Comparison of ENCODE assay signal across 8 cellular contexts in genomic region chr19:6108721-6109633, GRCh38. TPM values are rescaled to one million over a fixed set of nuclear protein-coding genes. Genes with fewer than 3 reads are reported as not detected.
DNase-seq lines count a peak whose midpoint lies in the region; ATAC-seq and TF ChIP-seq lines count a peak whose summit lies in the region.

No MANE protein-coding gene starts in this region.

- TF ChIP-seq CTCF in A673 (conservative IDR thresholded peaks at IDR 0.05; ENCODE audit: low read depth, low read length) = no peak
- no peak for TF ChIP-seq CTCF in HFF-Myc (IDR thresholded peaks at IDR 0.05; ENCODE audit: low read depth, low read length, missing control alignments)
- no peak for TF ChIP-seq CTCF in breast epithelium (IDR thresholded peaks at IDR 0.05)
- TF ChIP-seq CTCF in spleen (IDR thresholded peaks at IDR 0.05 in 8 of 11, conservative IDR thresholded peaks at IDR 0.05 in 3 of 11) = no peak

- CTCF ChIA-PET in A673 (lab: Charles Lee) = no interaction called here

- POLR2A ChIA-PET in A673 (lab: Charles Lee; ENCODE audit: low non-redundant PET) = no interaction called here

- intact Hi-C loops in A673 (cut with micrococcal nuclease; ENCODE audit: unreplicated experiment) (no loop called here), breast epithelium (cut with DNase I; ENCODE audit: low total_unique reads) (no loop called here), spleen (cut with DNase I; ENCODE audit: low total_unique reads) (no loop called here)

- DNase-seq in A673 (ENCODE audit: low spot score) (peak; percentile 58), HFF-Myc (ENCODE audit: extremely low read depth, low read depth) (no peak), breast epithelium (ENCODE audit: low spot score in 2 of 2) (peak; percentile 60 to 68), immature natural killer cell (peak; percentile 56 to 62 (median 57)), spleen (peak; percentile 81), NCI-H1436 treated with DMSO at 0.1 percent for 48 hours (lab: John Stamatoyannopoulos, UW) (no peak)
- DNase-seq in T-helper 2 cell treated with Interferon-gamma antibody and Interleukin-4, amounts not matched to agents 5 μg/mL and 100 μg/mL, for 36 hours (ENCODE audit: low spot score) = peak; percentile 61

- H3K27me3 ChIP-seq in A673 (replicated peaks; ENCODE audit: insufficient read depth, low read depth, low read length, poor library complexity) (no peaks in the 10 kb centered on the region), breast epithelium (no peaks in the 10 kb centered on the region), spleen (replicated peaks in 1 of 7) (peaks cover 0 to 30% (median 8%) of the 10 kb centered on the region in 7 donors)

- H3K4me3 ChIP-seq in A673 (ENCODE audit: low read depth, low read length, poor library complexity, severe bottlenecking) (peak overlapping the region; percentile 68), HFF-Myc (replicated peaks; ENCODE audit: low read depth, low read length) (peak overlapping the region; percentile 62), breast epithelium (peak overlapping the region; percentile 78), spleen (peak overlapping the region; percentile 29 to 89 (median 68))

- no peak for TF ChIP-seq POLR2A in breast epithelium (IDR thresholded peaks at IDR 0.05)
- TF ChIP-seq POLR2A in spleen (IDR thresholded peaks at IDR 0.05) = peak in 1 of 3 donors; percentile 9

- TSS peak; percentile 21 for BruUV-seq in A673 (replicated peaks; lab: Mats Ljungman, UMichigan)

- H3K9me3 ChIP-seq in A673 (ENCODE audit: low read depth, low read length, poor library complexity, severe bottlenecking) (no peaks in the 10 kb centered on the region), breast epithelium (no peaks in the 10 kb centered on the region), spleen (no peaks in the 10 kb centered on the region)

- H3K4me3 Mint-ChIP-seq in T-helper 2 cell treated with Interferon-gamma antibody and Interleukin-4, amounts not matched to agents 5 μg/mL and 100 μg/mL, for 36 hours = peak overlapping the region; percentile 84
- H3K4me3 Mint-ChIP-seq in immature natural killer cell = peak overlapping the region; percentile 76 to 95 (median 91)

- H3K4me1 ChIP-seq in A673 (ENCODE audit: insufficient read depth, low read length, poor library complexity, severe bottlenecking) (peaks cover 5% of the 10 kb centered on the region), breast epithelium (peaks cover 0 to 9% of the 10 kb centered on the region in 2 donors), spleen (peaks cover 10 to 46% (median 22%) of the 10 kb centered on the region in 6 donors)

- 1 to 3% (median 1%) methylated on average over 47 of the region's 47 CpGs for WGBS in spleen, 5 donors

- H3K9me3 Mint-ChIP-seq in T-helper 2 cell treated with Interferon-gamma antibody and Interleukin-4, amounts not matched to agents 5 μg/mL and 100 μg/mL, for 36 hours = no peaks in the 10 kb centered on the region
- H3K9me3 Mint-ChIP-seq in immature natural killer cell = peaks cover 0 to 4% (median 0%) of the 10 kb centered on the region in 6 donors

- peaks cover 18% of the 10 kb centered on the region for H3K27me3 Mint-ChIP-seq in T-helper 2 cell treated with Interferon-gamma antibody and Interleukin-4, amounts not matched to agents 5 μg/mL and 100 μg/mL, for 36 hours (ENCODE audit: low read depth)
- H3K27me3 Mint-ChIP-seq in immature natural killer cell (ENCODE audit: low read depth in 3 of 3) = peaks cover 12 to 26% (median 23%) of the 10 kb centered on the region in 3 donors

- H3K27ac Mint-ChIP-seq in T-helper 2 cell treated with Interferon-gamma antibody and Interleukin-4, amounts not matched to agents 5 μg/mL and 100 μg/mL, for 36 hours = peak overlapping the region; percentile 75
- H3K27ac Mint-ChIP-seq in immature natural killer cell = peak overlapping the region in 5 of 6 donors; percentile 66 to 90 (median 88)

- H3K36me3 ChIP-seq in A673 (ENCODE audit: insufficient read depth, low read length, poor library complexity, severe bottlenecking) = no peaks in the 10 kb centered on the region
- no peaks in the 10 kb centered on the region for H3K36me3 ChIP-seq in breast epithelium
- no peaks in the 10 kb centered on the region for H3K36me3 ChIP-seq in spleen

- no peak for ATAC-seq in GM21528 (IDR thresholded peaks at IDR 0.05; ENCODE audit: low FRiP score, unreplicated experiment)

- no peaks in the 10 kb centered on the region for H3K36me3 Mint-ChIP-seq in T-helper 2 cell treated with Interferon-gamma antibody and Interleukin-4, amounts not matched to agents 5 μg/mL and 100 μg/mL, for 36 hours (ENCODE audit: low read depth)
- H3K36me3 Mint-ChIP-seq in immature natural killer cell = no peaks in the 10 kb centered on the region

- peak overlapping the region; percentile 17 for H3K27ac ChIP-seq in A673 (ENCODE audit: low read depth, low read length, poor library complexity, severe bottlenecking)
- peak overlapping the region; percentile 83 to 87 for H3K27ac ChIP-seq in breast epithelium
- peak overlapping the region in 6 of 8 donors; percentile 33 to 87 (median 49) for H3K27ac ChIP-seq in spleen

- peaks cover 26% of the 10 kb centered on the region for H3K4me1 Mint-ChIP-seq in T-helper 2 cell treated with Interferon-gamma antibody and Interleukin-4, amounts not matched to agents 5 μg/mL and 100 μg/mL, for 36 hours (ENCODE audit: low read depth)
- peaks cover 23 to 26% of the 10 kb centered on the region in 2 donors for H3K4me1 Mint-ChIP-seq in immature natural killer cell

RNA-seq across cellular contexts. Expression of gene RFX2, which starts 1.3 kb away (rescaled TPM):
- total RNA-seq in A673 (2021) = 11.7 and 11.8 TPM in 2 replicates
- 10 to 100 TPM in 1 of 3 donors, 1 to 10 TPM in 2; 6.1 to 16.2 (median 9.2) TPM for total RNA-seq in breast epithelium
- 1 to 10 TPM in 2 of 3 donors, not detected in 1; 2.2 to 3.9 TPM for polyA plus RNA-seq in immature natural killer cell
- total RNA-seq in spleen = 10 to 100 TPM in 4 of 7 donors, 1 to 10 TPM in 3; 6.4 to 15.8 (median 11.1) TPM
- polyA plus RNA-seq in spleen = 1 to 10 TPM; 1.1 to 3.2 (median 2.8) TPM

RNA-seq across cellular contexts. Expression of gene ACSBG2, which starts 26.5 kb away (rescaled TPM):
- total RNA-seq in A673 (2021) (not detected in 2 replicates), breast epithelium (under 1 TPM in 2 of 3 donors, not detected in 1; 0.16 to 0.33 TPM), spleen (not detected)
- polyA plus RNA-seq in immature natural killer cell (under 1 TPM in 1 of 3 donors, not detected in 2; 0.38 TPM), spleen (under 1 TPM in 1 of 3 donors, not detected in 2; 0.22 TPM)

Comparison
In these comparisons a context has a peak if more than half of its experiments do, and no peak if none do; other contexts are left out.
1. DNase-seq: peak in A673 (single experiment), T-helper 2 cell treated with Interferon-gamma antibody and Interleukin-4, amounts not matched to agents 5 μg/mL and 100 μg/mL, for 36 hours (single experiment), breast epithelium (2 of 2), immature natural killer cell (3 of 3) and spleen (single experiment); none in HFF-Myc (single experiment) and NCI-H1436 treated with DMSO at 0.1 percent for 48 hours (single experiment).
2. H3K27ac ChIP-seq: peak in every context shown above with its lines; median percentile 85 in breast epithelium; 49 in spleen; 17 in A673.
3. Peak in every context shown above with its lines, with median percentiles within 50 percentile points of each other: H3K4me3 ChIP-seq.